17 cellular contexts compared by ENCODE assay signal in genomic region chr1:101382135-101382534, GRCh38.
DNase-seq lines count a peak whose midpoint lies in the region; ATAC-seq, FAIRE-seq and TF ChIP-seq lines count a peak whose summit lies in the region.
"Had no signal": no experiment of that assay in that cellular context is flagged by ENCODE, and none has a peak within 500 bp of the region (broad histone marks: within the 10 kb centered on the region; RNA-seq: fewer than 3 reads in every experiment).

No MANE protein-coding gene starts in this region.

- H3K27me3 ChIP-seq in GM23338 (ENCODE audit: insufficient read depth) (no peaks in the 10 kb centered on the region), NT2/D1 (ENCODE audit: insufficient read depth, insufficient read length) (no peaks in the 10 kb centered on the region)
- H3K27me3 ChIP-seq in CD4-positive, alpha-beta memory T cell (ENCODE audit: insufficient read depth, low read length): no peaks in the 10 kb centered on the region
- H3K27me3 ChIP-seq: BLaER1 treated with 17β-estradiol and CSF1 and Interleukin-3, amounts not matched to agents 10 nM and 100 nM had no signal

- ATAC-seq in GM23338: peak; percentile 86
- ATAC-seq: A549 had no signal

- no peaks in the 10 kb centered on the region for H3K79me2 ChIP-seq in GM23338 (replicated peaks; ENCODE audit: insufficient read depth)

- H3K36me3 ChIP-seq in GM23338 (ENCODE audit: insufficient read depth): no peaks in the 10 kb centered on the region
- no peaks in the 10 kb centered on the region for H3K36me3 ChIP-seq in NT2/D1 (ENCODE audit: insufficient read depth, insufficient read length, low read length)
- no peaks in the 10 kb centered on the region for H3K36me3 ChIP-seq in CD4-positive, alpha-beta memory T cell (ENCODE audit: insufficient read depth, low read length)

- H3K4me1 ChIP-seq in GM23338 (ENCODE audit: insufficient read depth) (peaks cover 19% of the 10 kb centered on the region; the same call in 1 of the 2 replicates), NT2/D1 (ENCODE audit: insufficient read depth, insufficient read length) (no peaks in the 10 kb centered on the region)
- H3K4me1 ChIP-seq in CD4-positive, alpha-beta memory T cell (ENCODE audit: insufficient read depth, low read length): no peaks in the 10 kb centered on the region
- H3K4me1 ChIP-seq: A549 had no signal

- H3K4me3 Mint-ChIP-seq in GM23338 (no peak overlapping the region), progenitor cell of endocrine pancreas (ENCODE audit: low read depth) (no peak overlapping the region)
- H3K4me3 Mint-ChIP-seq in CD4-positive, alpha-beta memory T cell: no peak overlapping the region
- H3K4me3 Mint-ChIP-seq: HFFc6 had no signal

- POLR2A ChIA-PET in CD4-positive, alpha-beta memory T cell (lab: Charles Lee; ENCODE audit: partially characterized antibody): no interaction called here

- no peak overlapping the region for H3K4me2 ChIP-seq in GM23338
- H3K4me2 ChIP-seq: A549; BLaER1 treated with 17β-estradiol and CSF1 and Interleukin-3, amounts not matched to agents 10 nM and 100 nM had no signal

- CTCF ChIA-PET in CD4-positive, alpha-beta memory T cell (lab: Charles Lee; ENCODE audit: partially characterized antibody): no interaction called here

- H3K9me3 ChIP-seq in NT2/D1 (ENCODE audit: insufficient read depth, low read length): peaks cover 4% of the 10 kb centered on the region; the same call in 1 of the 2 replicates
- H3K9me3 ChIP-seq in CD4-positive, alpha-beta memory T cell (ENCODE audit: control insufficient read depth in 1 of 2, low read length in 2 of 2): no peaks in the 10 kb centered on the region
- H3K9me3 ChIP-seq: A549 had no signal

- H3K36me3 Mint-ChIP-seq in GM23338 (ENCODE audit: low read depth) (peaks cover 10% of the 10 kb centered on the region), progenitor cell of endocrine pancreas (ENCODE audit: insufficient read depth) (no peaks in the 10 kb centered on the region)
- H3K36me3 Mint-ChIP-seq in CD4-positive, alpha-beta memory T cell: peaks cover 0 to 4% of the 10 kb centered on the region in 2 donors

- H3K9me3 Mint-ChIP-seq in GM23338: peaks cover 14% of the 10 kb centered on the region
- H3K9me3 Mint-ChIP-seq in progenitor cell of endocrine pancreas (ENCODE audit: low read depth): peaks cover 8% of the 10 kb centered on the region
- H3K9me3 Mint-ChIP-seq in CD4-positive, alpha-beta memory T cell: peaks cover 0 to 6% (median 0%) of the 10 kb centered on the region in 8 donors
- H3K9me3 Mint-ChIP-seq: HFFc6 had no signal

- TF ChIP-seq CTCF in GM23338 (conservative IDR thresholded peaks at IDR 0.05; ENCODE audit: low read depth in 2 of 2) (no peak), progenitor cell of endocrine pancreas (IDR thresholded peaks at IDR 0.05; ENCODE audit: unreplicated experiment) (no peak), D721Med (IDR thresholded peaks at IDR 0.05; ENCODE audit: insufficient read depth, missing control alignments) (no peak)

- intact Hi-C loops in CD4-positive, alpha-beta memory T cell (cut with micrococcal nuclease): no loop called here

- H3K27me3 Mint-ChIP-seq in GM23338 (ENCODE audit: insufficient read depth, low read depth, poor library complexity): peaks cover 2% of the 10 kb centered on the region
- no peaks in the 10 kb centered on the region for H3K27me3 Mint-ChIP-seq in progenitor cell of endocrine pancreas
- H3K27me3 Mint-ChIP-seq in CD4-positive, alpha-beta memory T cell: peaks cover 0 to 2% of the 10 kb centered on the region in 2 donors

- H3K4me3 ChIP-seq in GM23338 (no peak overlapping the region), NT2/D1 (ENCODE audit: insufficient read length, low read depth) (no peak overlapping the region)
- no peak overlapping the region for H3K4me3 ChIP-seq in CD4-positive, alpha-beta memory T cell (ENCODE audit: low read length in 2 of 2)
- H3K4me3 ChIP-seq: A549; BLaER1 treated with 17β-estradiol and CSF1 and Interleukin-3, amounts not matched to agents 10 nM and 100 nM had no signal

- H4K20me1 ChIP-seq in GM23338 (replicated peaks; ENCODE audit: insufficient read depth): no peaks in the 10 kb centered on the region
- H4K20me1 ChIP-seq: BLaER1 treated with 17β-estradiol and CSF1 and Interleukin-3, amounts not matched to agents 10 nM and 100 nM had no signal

- no peak overlapping the region for H3K9ac ChIP-seq in NT2/D1 (ENCODE audit: insufficient read length, low read depth)
- H3K9ac ChIP-seq: BLaER1 treated with 17β-estradiol and CSF1 and Interleukin-3, amounts not matched to agents 10 nM and 100 nM had no signal

- H3K4me1 Mint-ChIP-seq in GM23338 (peaks cover 37% of the 10 kb centered on the region), progenitor cell of endocrine pancreas (ENCODE audit: low read depth) (peaks cover 5% of the 10 kb centered on the region)
- H3K4me1 Mint-ChIP-seq in CD4-positive, alpha-beta memory T cell: peaks cover 4 to 11% (median 6%) of the 10 kb centered on the region in 4 donors

- FAIRE-seq in D721Med (lab: Jason Lieb, UNC): no peak
- FAIRE-seq: A549 had no signal

- H3K27ac ChIP-seq in GM23338 (ENCODE audit: low read depth): no peak overlapping the region
- H3K27ac ChIP-seq in CD4-positive, alpha-beta memory T cell (ENCODE audit: low read depth, low read length): no peak overlapping the region
- H3K27ac ChIP-seq: A549; BLaER1 treated with 17β-estradiol and CSF1 and Interleukin-3, amounts not matched to agents 10 nM and 100 nM had no signal

- peaks cover 11% of the 10 kb centered on the region; the same call in 1 of the 2 replicates for H3K9me2 ChIP-seq in GM23338 (ENCODE audit: insufficient read depth)

- DNase-seq in GM23338 (ENCODE audit: low spot score) (peak; percentile 67), NT2/D1 (ENCODE audit: low read depth, low spot score) (peak; percentile 9), iPS DF 4.7 (ENCODE audit: extremely low read depth, low spot score) (peak; percentile 56), progenitor cell of endocrine pancreas (ENCODE audit: low spot score, unreplicated experiment) (no peak), HUDEP-2 (lab: John Stamatoyannopoulos, UW; ENCODE audit: unreplicated experiment in 76 of 76) (no peak), D721Med (ENCODE audit: insufficient read length, low spot score) (no peak)
- no peak for DNase-seq in CD4-positive, alpha-beta memory T cell
- DNase-seq: HFFc6; NCI-H187; NCI-H2171; NCI-H446; NCI-H69; NK-92 treated with Interleukin-12 subunit alpha and Interleukin-12 subunit beta, amount 100 ng/mL, for 24 hours; RPMI8226; SIG-M5 had no signal

- no peak overlapping the region for H2AFZ ChIP-seq in GM23338

- H3F3A ChIP-seq in GM23338 (replicated peaks; ENCODE audit: low read depth): no peaks in the 10 kb centered on the region

- H3K27ac Mint-ChIP-seq in GM23338 (peak overlapping the region; percentile 85), progenitor cell of endocrine pancreas (peak overlapping the region; percentile 2)
- H3K27ac Mint-ChIP-seq in CD4-positive, alpha-beta memory T cell: no peak overlapping the region
- H3K27ac Mint-ChIP-seq: HFFc6 had no signal

TF ChIP-seq in GM23338, 12 proteins besides CTCF, POLR2A, EP300 and RAD21 (continues in another document):
- no peak for TF ChIP-seq NANOG (IDR thresholded peaks at IDR 0.05; ENCODE audit: borderline replicate concordance)

Comparison
In these comparisons a context has a peak if more than half of its experiments do, and no peak if none do; other contexts are left out.
1. DNase-seq: peak in GM23338 (single experiment), NT2/D1 (single experiment) and iPS DF 4.7 (single experiment); none in progenitor cell of endocrine pancreas (single experiment), CD4-positive, alpha-beta memory T cell (0 of 5), HUDEP-2 (0 of 76) and D721Med (single experiment).
2. H3K27ac Mint-ChIP-seq: peak in GM23338 (single experiment) and progenitor cell of endocrine pancreas (single experiment); none in CD4-positive, alpha-beta memory T cell (0 of 7).